In the genomic region with DNA sequence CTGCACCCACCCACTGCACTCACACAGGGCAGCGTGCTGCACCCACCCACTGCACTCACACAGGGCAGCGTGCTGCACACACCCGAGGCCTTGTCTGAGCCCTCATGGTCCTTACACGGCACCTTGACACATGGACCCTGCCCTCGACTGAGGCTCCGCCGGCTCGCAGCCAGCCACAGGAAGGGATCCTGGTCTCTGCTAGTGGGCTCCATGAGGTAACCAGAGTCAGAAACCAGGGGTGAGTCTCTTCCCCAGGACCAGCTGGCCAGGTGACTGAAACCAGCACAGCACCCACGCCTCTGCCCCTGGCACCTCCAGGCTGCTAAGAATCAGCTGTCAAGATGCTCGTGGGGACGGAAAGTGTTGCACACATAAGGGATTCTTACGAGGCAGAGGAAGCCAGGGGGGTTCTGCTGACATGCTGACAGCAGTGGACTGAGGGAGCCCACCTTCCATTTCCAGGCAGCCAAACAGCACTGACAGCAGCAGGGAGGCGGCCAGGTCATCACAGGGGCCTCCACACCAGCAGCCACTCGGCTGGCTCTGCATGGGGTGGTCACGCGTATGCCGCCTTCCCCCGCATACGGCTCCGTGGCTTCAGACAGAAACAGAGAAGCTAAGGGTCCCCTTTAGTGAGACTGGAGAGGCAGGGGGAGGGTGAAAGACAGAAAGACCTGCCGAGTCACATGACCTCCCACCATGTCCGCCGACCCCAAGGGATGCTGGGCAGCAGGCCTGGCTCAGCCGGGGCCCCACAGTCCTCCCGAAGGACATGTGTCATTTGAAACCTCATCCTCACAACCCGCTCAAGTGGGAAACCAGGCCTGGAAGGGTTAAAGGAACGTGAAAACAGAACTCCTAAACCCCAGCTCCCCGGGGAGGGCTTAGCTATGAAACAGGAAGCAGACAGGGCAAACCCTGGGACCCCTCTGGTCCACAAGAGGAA, we compare ENCODE assay signal across 20 cellular contexts. TPM values are rescaled to one million over a fixed set of nuclear protein-coding genes. Genes with fewer than 3 reads are reported as not detected.
DNase-seq lines count a peak whose midpoint lies in the region; ATAC-seq and TF ChIP-seq lines count a peak whose summit lies in the region.
"Had no signal": no experiment of that assay in that cellular context is flagged by ENCODE, and none has a peak within 500 bp of the region (broad histone marks: within the 10 kb centered on the region; RNA-seq: fewer than 3 reads in every experiment).

No MANE protein-coding gene starts in this region.

- H3K27ac ChIP-seq in gastroesophageal sphincter: peak overlapping the region in 3 of 4 donors; percentile 79 to 87 (median 84)
- peak overlapping the region; percentile 67 for H3K27ac ChIP-seq in vagina
- H3K27ac ChIP-seq: A549 had no signal

- no peaks in the 10 kb centered on the region for H3K9me3 ChIP-seq in gastroesophageal sphincter
- H3K9me3 ChIP-seq in vagina: no peaks in the 10 kb centered on the region
- H3K9me3 ChIP-seq: A549, esophagus squamous epithelium had no signal

- H3K9me3 Mint-ChIP-seq in stimulated activated naive CD8-positive, alpha-beta T cell treated with anti-CD3 and anti-CD28 coated beads, Interleukin-15, amount 100 ng/mL, for 72 hours: peaks cover 0 to 8% of the 10 kb centered on the region in 2 donors
- H3K9me3 Mint-ChIP-seq in neural crest cell: no peaks in the 10 kb centered on the region
- H3K9me3 Mint-ChIP-seq in activated T-helper 2 cell treated with anti-CD3 and anti-CD28 coated beads, Interferon-gamma antibody, Interleukin-2, Interleukin-4, amounts not matched to agents 10 μg/mL and 5 μg/mL and 100 μg/mL, durations not matched to agents 14 hours and 24 hours and 36 hours: peaks cover 5% of the 10 kb centered on the region
- H3K9me3 Mint-ChIP-seq: CD8-positive, alpha-beta memory T cell; dendritic cell treated with granulocyte-macrophage colony-stimulating factor and Interleukin-4, amounts not matched to agents 40 ng/mL and 50 ng/mL, for 4 days had no signal

- WGBS in gastroesophageal sphincter (ENCODE audit: low coverage in 1 of 2), 2 donors: 100% methylated on average over 2 of the region's 28 CpGs; no CpG with 5 or more reads in 1 of the 2 donors

- peaks cover 21% of the 10 kb centered on the region for H3K4me1 Mint-ChIP-seq in stimulated activated naive CD8-positive, alpha-beta T cell treated with anti-CD3 and anti-CD28 coated beads, Interleukin-15, amount 100 ng/mL, for 72 hours
- peaks cover 8% of the 10 kb centered on the region for H3K4me1 Mint-ChIP-seq in neural crest cell
- peaks cover 10% of the 10 kb centered on the region for H3K4me1 Mint-ChIP-seq in activated T-helper 2 cell treated with anti-CD3 and anti-CD28 coated beads, Interferon-gamma antibody, Interleukin-2, Interleukin-4, amounts not matched to agents 10 μg/mL and 5 μg/mL and 100 μg/mL, durations not matched to agents 14 hours and 24 hours and 36 hours (ENCODE audit: low read depth)

- peaks cover 0 to 13% of the 10 kb centered on the region in 2 donors for H3K36me3 ChIP-seq in gastroesophageal sphincter
- peaks cover 0 to 4% of the 10 kb centered on the region in 2 donors for H3K36me3 ChIP-seq in vagina

- peak; percentile 39 for ATAC-seq in stimulated activated naive CD8-positive, alpha-beta T cell treated with anti-CD3 and anti-CD28 coated beads, Interleukin-15, amount 100 ng/mL, for 72 hours
- no peak for ATAC-seq in stimulated activated naive CD8-positive, alpha-beta T cell treated with anti-CD3 and anti-CD28 coated beads, Interleukin-15, Interleukin-2, amounts not matched to agents 100 U/mL and 50 U/mL, for 24 hours
- ATAC-seq in gastroesophageal sphincter: no peak
- ATAC-seq in HG02588 (IDR thresholded peaks at IDR 0.05; ENCODE audit: unreplicated experiment): no peak

- H3K27ac Mint-ChIP-seq in stimulated activated naive CD8-positive, alpha-beta T cell treated with anti-CD3 and anti-CD28 coated beads, Interleukin-15, amount 100 ng/mL, for 72 hours: no peak overlapping the region
- peak overlapping the region; percentile 43 for H3K27ac Mint-ChIP-seq in neural crest cell (ENCODE audit: unreplicated experiment)
- no peak overlapping the region for H3K27ac Mint-ChIP-seq in activated T-helper 2 cell treated with anti-CD3 and anti-CD28 coated beads, Interferon-gamma antibody, Interleukin-2, Interleukin-4, amounts not matched to agents 10 μg/mL and 5 μg/mL and 100 μg/mL, durations not matched to agents 14 hours and 24 hours and 36 hours
- H3K27ac Mint-ChIP-seq: dendritic cell treated with granulocyte-macrophage colony-stimulating factor and Interleukin-4, amounts not matched to agents 40 ng/mL and 50 ng/mL, for 4 days; T-helper 1 cell treated with Interleukin-12 subunit alpha and Interleukin-12 subunit beta and Interleukin-4 antibody, amounts not matched to agents 30 μg/mL and 1 μg/mL, for 36 hours had no signal

- TF ChIP-seq CTCF in gastroesophageal sphincter (IDR thresholded peaks at IDR 0.05): no peak
- no peak for TF ChIP-seq CTCF in neural crest cell (conservative IDR thresholded peaks at IDR 0.05)
- no peak for TF ChIP-seq CTCF in vagina (IDR thresholded peaks at IDR 0.05)

- TF ChIP-seq POLR2A in gastroesophageal sphincter (IDR thresholded peaks at IDR 0.05) (no peak), vagina (IDR thresholded peaks at IDR 0.05) (no peak)

- TF ChIP-seq EP300 in gastroesophageal sphincter (IDR thresholded peaks at IDR 0.05): no peak

- H3K4me3 Mint-ChIP-seq in stimulated activated naive CD8-positive, alpha-beta T cell treated with anti-CD3 and anti-CD28 coated beads, Interleukin-15, amount 100 ng/mL, for 72 hours: no peak overlapping the region
- H3K4me3 Mint-ChIP-seq in neural crest cell: no peak overlapping the region
- no peak overlapping the region for H3K4me3 Mint-ChIP-seq in activated T-helper 2 cell treated with anti-CD3 and anti-CD28 coated beads, Interferon-gamma antibody, Interleukin-2, Interleukin-4, amounts not matched to agents 10 μg/mL and 5 μg/mL and 100 μg/mL, durations not matched to agents 14 hours and 24 hours and 36 hours (ENCODE audit: low read depth)
- H3K4me3 Mint-ChIP-seq: CD8-positive, alpha-beta memory T cell; dendritic cell treated with granulocyte-macrophage colony-stimulating factor and Interleukin-4, amounts not matched to agents 40 ng/mL and 50 ng/mL, for 4 days; T-helper 1 cell treated with Interleukin-12 subunit alpha and Interleukin-12 subunit beta and Interleukin-4 antibody, amounts not matched to agents 30 μg/mL and 1 μg/mL, for 36 hours had no signal

- H3K4me1 ChIP-seq in gastroesophageal sphincter: peaks cover 0 to 30% (median 13%) of the 10 kb centered on the region in 3 donors
- H3K4me1 ChIP-seq in vagina: peaks cover 25% of the 10 kb centered on the region
- H3K4me1 ChIP-seq: A549 had no signal

- peaks cover 14% of the 10 kb centered on the region for H3K36me3 Mint-ChIP-seq in neural crest cell (ENCODE audit: low read depth)
- peaks cover 6% of the 10 kb centered on the region for H3K36me3 Mint-ChIP-seq in activated T-helper 2 cell treated with anti-CD3 and anti-CD28 coated beads, Interferon-gamma antibody, Interleukin-2, Interleukin-4, amounts not matched to agents 10 μg/mL and 5 μg/mL and 100 μg/mL, durations not matched to agents 14 hours and 24 hours and 36 hours (ENCODE audit: low read depth)

- DNase-seq in stimulated activated naive CD8-positive, alpha-beta T cell treated with anti-CD3 and anti-CD28 coated beads, Interleukin-15, amount 100 ng/mL, for 72 hours: no peak
- DNase-seq in stimulated activated naive CD8-positive, alpha-beta T cell treated with anti-CD3 and anti-CD28 coated beads, Interleukin-15, Interleukin-2, amounts not matched to agents 100 U/mL and 50 U/mL, for 24 hours: no peak
- DNase-seq in neural crest cell (ENCODE audit: low read depth, low spot score) (no peak), vagina (ENCODE audit: extremely low spot score in 2 of 2) (no peak), NCI-H2196 treated with DMSO at 0.1 percent for 48 hours (lab: John Stamatoyannopoulos, UW; ENCODE audit: unreplicated experiment) (no peak)
- no peak for DNase-seq in activated T-helper 2 cell treated with anti-CD3 and anti-CD28 coated beads, Interferon-gamma antibody, Interleukin-2, Interleukin-4, amounts not matched to agents 10 μg/mL and 5 μg/mL and 100 μg/mL, durations not matched to agents 14 hours and 24 hours and 36 hours (ENCODE audit: low spot score)
- DNase-seq: activated CD4-positive, CD25-positive, alpha-beta regulatory T cell; activated gamma-delta T cell; esophagus squamous epithelium; hippocampal formation; NCI-H69; stimulated activated CD4-positive, alpha-beta T cell treated with anti-CD3 and anti-CD28 coated beads, Interleukin-4, amount 100 ng/mL, for 4 hours had no signal

- H3K4me3 ChIP-seq in gastroesophageal sphincter: no peak overlapping the region
- no peak overlapping the region for H3K4me3 ChIP-seq in vagina
- H3K4me3 ChIP-seq: A549, esophagus squamous epithelium, lung had no signal

- H3K27me3 Mint-ChIP-seq in stimulated activated naive CD8-positive, alpha-beta T cell treated with anti-CD3 and anti-CD28 coated beads, Interleukin-15, amount 100 ng/mL, for 72 hours: no peaks in the 10 kb centered on the region
- no peaks in the 10 kb centered on the region for H3K27me3 Mint-ChIP-seq in neural crest cell (ENCODE audit: low read depth)
- H3K27me3 Mint-ChIP-seq in activated T-helper 2 cell treated with anti-CD3 and anti-CD28 coated beads, Interferon-gamma antibody, Interleukin-2, Interleukin-4, amounts not matched to agents 10 μg/mL and 5 μg/mL and 100 μg/mL, durations not matched to agents 14 hours and 24 hours and 36 hours (ENCODE audit: low read depth): no peaks in the 10 kb centered on the region
- H3K27me3 Mint-ChIP-seq: CD8-positive, alpha-beta memory T cell; dendritic cell treated with granulocyte-macrophage colony-stimulating factor and Interleukin-4, amounts not matched to agents 40 ng/mL and 50 ng/mL, for 4 days had no signal

- intact Hi-C loops in vagina (cut with DNase I): loop anchor here (5.0 kb wide), 1 partner anchor 35 kb away; the partner anchor contains the start of gene GPER1
- intact Hi-C loops in activated T-helper 2 cell treated with anti-CD3 and anti-CD28 coated beads, Interferon-gamma antibody, Interleukin-2, Interleukin-4, amounts not matched to agents 10 μg/mL and 5 μg/mL and 100 μg/mL, durations not matched to agents 14 hours and 24 hours and 36 hours (cut with micrococcal nuclease): no loop called here

- H3K27me3 ChIP-seq in gastroesophageal sphincter (no peaks in the 10 kb centered on the region), vagina (no peaks in the 10 kb centered on the region)
- H3K27me3 ChIP-seq: esophagus squamous epithelium had no signal

RNA-seq across cellular contexts. Expression of gene GPER1, which starts 34.2 kb away (rescaled TPM):
- 10 to 100 TPM in 1 of 4 donors, 1 to 10 TPM in 3; 7.1 to 20.2 (median 7.8) TPM for total RNA-seq in gastroesophageal sphincter
- total RNA-seq in neural crest cell: 0.91 and 1.1 TPM in 2 replicates
- total RNA-seq in vagina: 8.3 TPM
- 0.37 and 0.46 TPM in 2 replicates for total RNA-seq in activated T-helper 2 cell treated with anti-CD3 and anti-CD28 coated beads, Interferon-gamma antibody, Interleukin-2, Interleukin-4, amounts not matched to agents 10 μg/mL and 5 μg/mL and 100 μg/mL, durations not matched to agents 14 hours and 24 hours and 36 hours
- total RNA-seq: activated CD8-positive, alpha-beta memory T cell treated with anti-CD3 and anti-CD28 coated beads for 36 hours; CD8-positive, alpha-beta memory T cell had no signal

RNA-seq across cellular contexts. Expression of gene ZFAND2A, which starts 37.8 kb away (rescaled TPM):
- total RNA-seq in gastroesophageal sphincter (10 to 100 TPM; 19.1 to 28.0 (median 24.0) TPM), neural crest cell (13.6 and 14.5 TPM in 2 replicates), vagina (30.9 TPM)
- total RNA-seq in activated T-helper 2 cell treated with anti-CD3 and anti-CD28 coated beads, Interferon-gamma antibody, Interleukin-2, Interleukin-4, amounts not matched to agents 10 μg/mL and 5 μg/mL and 100 μg/mL, durations not matched to agents 14 hours and 24 hours and 36 hours: 20.5 and 21.9 TPM in 2 replicates
